Comparison of ENCODE assay signal across 10 cellular contexts in the genomic region with DNA sequence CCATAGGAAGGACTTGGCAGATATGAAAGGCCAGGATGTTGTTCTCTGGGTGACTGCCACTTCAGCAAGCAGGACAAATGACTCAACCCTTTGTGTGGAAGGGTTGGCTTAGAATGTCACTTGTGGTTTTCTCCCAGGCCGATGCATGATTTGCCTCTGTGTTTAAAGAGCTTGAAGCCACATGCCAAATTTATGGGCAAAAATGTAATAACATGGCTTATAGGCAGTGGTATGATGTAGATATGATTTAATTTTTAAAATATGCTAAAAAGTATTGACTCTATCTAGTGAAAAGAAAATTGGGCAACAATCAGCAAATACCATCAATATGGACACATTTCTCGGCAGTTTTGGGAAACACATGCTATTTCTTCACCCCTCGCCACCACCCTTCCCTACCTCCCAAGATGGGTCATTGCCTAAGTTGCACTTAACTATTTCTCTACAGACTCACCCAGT.
A peak's percentile ranks its signal among the peaks of the same experiment; 100 is the strongest.
DNase-seq lines count a peak whose midpoint lies in the region; ATAC-seq, FAIRE-seq and TF ChIP-seq lines count a peak whose summit lies in the region.
"Had no signal": no experiment of that assay in that cellular context is flagged by ENCODE, and none has a peak within 500 bp of the region (broad histone marks: within the 10 kb centered on the region; RNA-seq: fewer than 3 reads in every experiment).

No MANE protein-coding gene starts in this region.

- H3K36me3 ChIP-seq in MG63 (no peaks in the 10 kb centered on the region), K562 (ENCODE audit: control insufficient read depth, insufficient read depth, low read length) (no peaks in the 10 kb centered on the region)

- no peak for TF ChIP-seq CTCF in K562 (IDR thresholded peaks at IDR 0.05 in 2 of 3, conservative IDR thresholded peaks at IDR 0.05 in 1 of 3; ENCODE audit: insufficient read depth in 2 of 3, low read depth in 1 of 3, low read length in 3 of 3)

- H3K27ac Mint-ChIP-seq in immature natural killer cell: no peak overlapping the region
- H3K27ac Mint-ChIP-seq: activated CD4-positive, alpha-beta T cell treated with anti-CD3 and anti-CD28 coated beads, Interleukin-2, amount 10 ng/mL, durations not matched to agents 7 days and 5 days; stimulated activated naive CD8-positive, alpha-beta T cell treated with anti-CD3 and anti-CD28 coated beads, Interleukin-15, Interleukin-2, amounts not matched to agents 100 ng/mL and 50 ng/mL, for 24 hours had no signal

- no peaks in the 10 kb centered on the region for H3K36me3 Mint-ChIP-seq in immature natural killer cell

- peaks cover 3 to 12% (median 4%) of the 10 kb centered on the region in 3 donors for H3K27me3 Mint-ChIP-seq in immature natural killer cell (ENCODE audit: low read depth in 3 of 3)

- no peak for TF ChIP-seq RAD21 in K562 (CRISPR knock-in tag; conservative IDR thresholded peaks at IDR 0.05 in 1 of 2, IDR thresholded peaks at IDR 0.05 in 1 of 2)

- no peaks in the 10 kb centered on the region for H4K20me1 ChIP-seq in K562 (replicated peaks; ENCODE audit: control insufficient read depth, insufficient read depth, low read length)

- no peaks in the 10 kb centered on the region for H3K4me1 Mint-ChIP-seq in immature natural killer cell

- BruUV-seq in K562 (replicated peaks; lab: Mats Ljungman, UMichigan): no TSS peak

- FAIRE-seq in K562 (lab: Jason Lieb, UNC): no peak

- POLR2A ChIA-PET in K562 (lab: Yijun Ruan, JAX): interaction anchor here (0.8 to 1.2 kb wide), 3 partner anchors 18 to 208 kb away, joined by 3 to 5 read pairs (median 3); no protein-coding TSS in a partner anchor

- intact Hi-C loops in K562 (cut with micrococcal nuclease) (loop anchor here (10.0 kb wide), 1 partner anchor 59 kb away; no protein-coding TSS in a partner anchor), posterior vena cava (cut with DNase I) (no loop called here)

- H3K9me3 ChIP-seq in MG63 (no peaks in the 10 kb centered on the region; the same call in none of the 2 replicates), K562 (replicated peaks; ENCODE audit: control insufficient read depth, insufficient read depth, low read depth, low read length) (no peaks in the 10 kb centered on the region)

- no peak for TF ChIP-seq POLR2A in K562 (conservative IDR thresholded peaks at IDR 0.05)

- DNase-seq in CD1c-positive myeloid dendritic cell (ENCODE audit: extremely low spot score) (peak; percentile 20), MG63 (peak; percentile 84), K562 (ENCODE audit: extremely low read depth in 1 of 4, low spot score in 3 of 4) (peak in 2 of 4 experiments; percentile 14 to 25), myocyte (ENCODE audit: low read depth) (peak; percentile 92), HPDE6-E6E7 (ENCODE audit: extremely low spot score) (no peak), immature natural killer cell (no peak), COLO668 (lab: John Stamatoyannopoulos, UW; ENCODE audit: unreplicated experiment) (no peak), posterior vena cava (ENCODE audit: low spot score) (no peak)
- DNase-seq: activated CD4-positive, alpha-beta T cell treated with anti-CD3 and anti-CD28 coated beads, Interleukin-2, amount 10 ng/mL, durations not matched to agents 7 days and 5 days had no signal

- H3K9me1 ChIP-seq in K562 (ENCODE audit: control insufficient read depth, insufficient read depth, low read length): no peaks in the 10 kb centered on the region

- peaks cover 11 to 25% of the 10 kb centered on the region in 2 experiments for H3K4me1 ChIP-seq in K562 (replicated peaks in 1 of 2; ENCODE audit: control insufficient read depth in 2 of 2, insufficient read depth in 2 of 2, low read length in 2 of 2)

- H3K9me3 Mint-ChIP-seq in immature natural killer cell: no peaks in the 10 kb centered on the region
- H3K9me3 Mint-ChIP-seq: activated CD4-positive, alpha-beta T cell treated with anti-CD3 and anti-CD28 coated beads, Interleukin-2, amount 10 ng/mL, durations not matched to agents 7 days and 5 days; stimulated activated naive CD8-positive, alpha-beta T cell treated with anti-CD3 and anti-CD28 coated beads, Interleukin-15, Interleukin-2, amounts not matched to agents 100 ng/mL and 50 ng/mL, for 24 hours had no signal

- H3K27me3 ChIP-seq in MG63 (no peaks in the 10 kb centered on the region), K562 (ENCODE audit: control insufficient read depth in 2 of 2, insufficient read depth in 2 of 2, low read length in 2 of 2) (no peaks in the 10 kb centered on the region)

- no peak overlapping the region for H3K9ac ChIP-seq in K562 (ENCODE audit: insufficient read depth in 1 of 2, low read depth in 2 of 2, low read length in 2 of 2)

- WGBS in K562 (ENCODE audit: insufficient coverage, low coverage, missing lambda C conversion rate): 39% methylated on average over 3 of the region's 3 CpGs

- no peaks in the 10 kb centered on the region for H3K79me2 ChIP-seq in K562 (ENCODE audit: control insufficient read depth, insufficient read depth, low read length)

- no peak overlapping the region for H3K27ac ChIP-seq in K562 (ENCODE audit: extremely low read depth, low read depth, low read length)

- CTCF ChIA-PET in K562 (lab: Yijun Ruan, JAX; ENCODE audit: low intra/inter-chr PET ratio): no interaction called here

- no peak overlapping the region for H3K4me3 ChIP-seq in MG63
- no peak overlapping the region for H3K4me3 ChIP-seq in K562

- TF ChIP-seq EP300 in K562 (IDR thresholded peaks at IDR 0.05; ENCODE audit: low read length): no peak

- H3K4me3 Mint-ChIP-seq in immature natural killer cell: no peak overlapping the region
- H3K4me3 Mint-ChIP-seq: activated CD4-positive, alpha-beta T cell treated with anti-CD3 and anti-CD28 coated beads, Interleukin-2, amount 10 ng/mL, durations not matched to agents 7 days and 5 days; stimulated activated naive CD8-positive, alpha-beta T cell treated with anti-CD3 and anti-CD28 coated beads, Interleukin-15, Interleukin-2, amounts not matched to agents 100 ng/mL and 50 ng/mL, for 24 hours had no signal

- H3K4me2 ChIP-seq in K562 (ENCODE audit: insufficient read depth, low read length): no peak overlapping the region

- no peak overlapping the region for H2AFZ ChIP-seq in K562 (ENCODE audit: low read depth, low read length)

- in situ Hi-C loops in K562 (cut with MboI): no loop called here

- no peak for ATAC-seq in K562

TF ChIP-seq in K562, 482 proteins besides CTCF, POLR2A, EP300 and RAD21 (continues in another document):
- TF ChIP-seq, protein P1, sequence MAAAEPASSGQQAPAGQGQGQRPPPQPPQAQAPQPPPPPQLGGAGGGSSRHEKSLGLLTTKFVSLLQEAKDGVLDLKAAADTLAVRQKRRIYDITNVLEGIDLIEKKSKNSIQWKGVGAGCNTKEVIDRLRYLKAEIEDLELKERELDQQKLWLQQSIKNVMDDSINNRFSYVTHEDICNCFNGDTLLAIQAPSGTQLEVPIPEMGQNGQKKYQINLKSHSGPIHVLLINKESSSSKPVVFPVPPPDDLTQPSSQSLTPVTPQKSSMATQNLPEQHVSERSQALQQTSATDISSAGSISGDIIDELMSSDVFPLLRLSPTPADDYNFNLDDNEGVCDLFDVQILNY (CRISPR knock-in tag; IDR thresholded peaks at IDR 0.05): no peak
- TF ChIP-seq, protein P2, sequence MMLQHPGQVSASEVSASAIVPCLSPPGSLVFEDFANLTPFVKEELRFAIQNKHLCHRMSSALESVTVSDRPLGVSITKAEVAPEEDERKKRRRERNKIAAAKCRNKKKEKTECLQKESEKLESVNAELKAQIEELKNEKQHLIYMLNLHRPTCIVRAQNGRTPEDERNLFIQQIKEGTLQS (IDR thresholded peaks at IDR 0.05): peak; percentile 15; the same call in 1 of the 2 replicates
- TF ChIP-seq, protein P2 (CRISPR knock-in tag; conservative IDR thresholded peaks at IDR 0.05): no peak
- TF ChIP-seq KLF13 (tag; IDR thresholded peaks at IDR 0.05; ENCODE audit: borderline replicate concordance, low read depth) (no peak), ZNF830 (CRISPR knock-in tag; IDR thresholded peaks at IDR 0.05) (no peak), MTA2 (IDR thresholded peaks at IDR 0.05; ENCODE audit: low read depth) (no peak), MTA1 (IDR thresholded peaks at IDR 0.05; ENCODE audit: borderline replicate concordance) (no peak), XRCC5 (IDR thresholded peaks at IDR 0.05; ENCODE audit: low read depth, low read length) (no peak), CEBPB (tag; IDR thresholded peaks at IDR 0.05) (0 out of 2 replicates have a peak, but pooled peaks have one; percentile 6), HSF4 (CRISPR knock-in tag; IDR thresholded peaks at IDR 0.05; ENCODE audit: borderline replicate concordance) (no peak), NR2C2 (CRISPR knock-in tag; IDR thresholded peaks at IDR 0.05) (no peak), NR2C2 (tag; IDR thresholded peaks at IDR 0.05) (peak; percentile 23; the same call in 1 of the 2 replicates), ZNF184 (CRISPR knock-in tag; IDR thresholded peaks at IDR 0.05) (no peak), SUPT5H (IDR thresholded peaks at IDR 0.05) (no peak), JUND (IDR thresholded peaks at IDR 0.05; ENCODE audit: borderline replicate concordance, low read depth, low read length) (0 out of 2 replicates have a peak, but pooled peaks have one; percentile 17), JUND (tag; IDR thresholded peaks at IDR 0.05; ENCODE audit: borderline replicate concordance, low read depth, low read length) (peak; percentile 58; the same call in 1 of the 3 replicates), PHTF2 (CRISPR knock-in tag; IDR thresholded peaks at IDR 0.05) (no peak)
- TF ChIP-seq, protein P3, sequence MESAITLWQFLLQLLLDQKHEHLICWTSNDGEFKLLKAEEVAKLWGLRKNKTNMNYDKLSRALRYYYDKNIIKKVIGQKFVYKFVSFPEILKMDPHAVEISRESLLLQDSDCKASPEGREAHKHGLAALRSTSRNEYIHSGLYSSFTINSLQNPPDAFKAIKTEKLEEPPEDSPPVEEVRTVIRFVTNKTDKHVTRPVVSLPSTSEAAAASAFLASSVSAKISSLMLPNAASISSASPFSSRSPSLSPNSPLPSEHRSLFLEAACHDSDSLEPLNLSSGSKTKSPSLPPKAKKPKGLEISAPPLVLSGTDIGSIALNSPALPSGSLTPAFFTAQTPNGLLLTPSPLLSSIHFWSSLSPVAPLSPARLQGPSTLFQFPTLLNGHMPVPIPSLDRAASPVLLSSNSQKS (CRISPR knock-in tag; IDR thresholded peaks at IDR 0.05): no peak

Comparison
In these comparisons a context has a peak if more than half of its experiments do, and no peak if none do; other contexts are left out.
1. DNase-seq: peak in CD1c-positive myeloid dendritic cell (single experiment), MG63 (single experiment) and myocyte (single experiment); none in HPDE6-E6E7 (single experiment), immature natural killer cell (0 of 3), COLO668 (single experiment) and posterior vena cava (single experiment).